In the genomic region with DNA sequence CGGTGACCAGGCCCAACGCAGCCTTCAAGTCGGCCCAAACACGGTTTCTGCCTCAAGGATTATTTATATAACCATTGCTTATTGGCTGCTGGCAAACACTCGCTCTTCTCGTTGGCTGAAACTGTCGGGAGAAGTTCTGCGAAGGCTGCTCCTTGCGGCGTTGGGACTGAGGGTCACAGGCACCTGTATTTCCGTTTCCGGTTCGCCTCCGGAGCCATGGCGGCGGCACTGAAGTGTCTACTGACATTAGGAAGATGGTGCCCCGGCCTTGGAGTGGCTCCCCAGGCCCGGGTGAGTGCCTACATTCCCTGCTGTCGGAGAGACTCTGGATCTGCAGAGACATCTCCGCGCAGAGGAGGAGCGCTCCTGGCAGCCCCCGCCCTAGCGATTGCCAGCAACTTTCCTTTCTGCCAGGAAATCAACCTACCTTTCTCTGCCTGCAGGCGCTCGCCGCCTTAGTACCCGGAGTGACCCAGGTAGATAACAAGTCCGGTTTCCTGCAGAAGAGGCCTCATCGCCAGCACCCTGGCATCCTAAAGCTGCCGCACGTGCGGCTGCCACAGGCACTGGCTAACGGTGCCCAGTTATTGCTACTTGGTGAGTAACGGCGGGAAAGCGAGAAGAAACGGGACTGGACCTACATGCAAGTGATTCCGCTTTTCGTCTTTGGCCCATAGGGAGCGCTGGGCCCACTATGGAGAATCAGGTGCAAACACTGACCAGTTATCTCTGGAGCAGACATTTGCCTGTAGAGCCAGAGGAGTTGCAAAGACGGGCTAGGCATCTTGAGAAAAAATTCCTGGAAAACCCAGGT, we compare ENCODE assay signal across 1 cellular context.
A peak's percentile ranks its signal among the peaks of the same experiment; 100 is the strongest.
TF ChIP-seq lines count a peak whose summit lies in the region.

A gene with protein sequence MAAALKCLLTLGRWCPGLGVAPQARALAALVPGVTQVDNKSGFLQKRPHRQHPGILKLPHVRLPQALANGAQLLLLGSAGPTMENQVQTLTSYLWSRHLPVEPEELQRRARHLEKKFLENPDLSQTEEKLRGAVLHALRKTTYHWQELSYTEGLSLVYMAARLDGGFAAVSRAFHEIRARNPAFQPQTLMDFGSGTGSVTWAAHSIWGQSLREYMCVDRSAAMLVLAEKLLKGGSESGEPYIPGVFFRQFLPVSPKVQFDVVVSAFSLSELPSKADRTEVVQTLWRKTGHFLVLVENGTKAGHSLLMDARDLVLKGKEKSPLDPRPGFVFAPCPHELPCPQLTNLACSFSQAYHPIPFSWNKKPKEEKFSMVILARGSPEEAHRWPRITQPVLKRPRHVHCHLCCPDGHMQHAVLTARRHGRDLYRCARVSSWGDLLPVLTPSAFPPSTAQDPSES (plus strand): TSS at position 194 of the 814 bp plus-strand sequence. CDS start 23 bp downstream, at position 217.

TF ChIP-seq in IMR-90, 13 proteins besides CTCF, POLR2A, EP300 and RAD21 (continued from another document):
- TF ChIP-seq MXI1 (IDR thresholded peaks at IDR 0.05; ENCODE audit: borderline replicate concordance, low read depth, low read length): peak; percentile 59; the same call in 1 of the 2 replicates
- TF ChIP-seq MAZ (IDR thresholded peaks at IDR 0.05; ENCODE audit: borderline replicate concordance, low read depth, low read length): peak; percentile 58; the same call in 1 of the 2 replicates
- peak; percentile 84 for TF ChIP-seq BHLHE40 (IDR thresholded peaks at IDR 0.05; ENCODE audit: low read depth, low read length)
- TF ChIP-seq, protein P1, sequence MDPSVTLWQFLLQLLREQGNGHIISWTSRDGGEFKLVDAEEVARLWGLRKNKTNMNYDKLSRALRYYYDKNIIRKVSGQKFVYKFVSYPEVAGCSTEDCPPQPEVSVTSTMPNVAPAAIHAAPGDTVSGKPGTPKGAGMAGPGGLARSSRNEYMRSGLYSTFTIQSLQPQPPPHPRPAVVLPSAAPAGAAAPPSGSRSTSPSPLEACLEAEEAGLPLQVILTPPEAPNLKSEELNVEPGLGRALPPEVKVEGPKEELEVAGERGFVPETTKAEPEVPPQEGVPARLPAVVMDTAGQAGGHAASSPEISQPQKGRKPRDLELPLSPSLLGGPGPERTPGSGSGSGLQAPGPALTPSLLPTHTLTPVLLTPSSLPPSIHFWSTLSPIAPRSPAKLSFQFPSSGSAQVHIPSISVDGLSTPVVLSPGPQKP (IDR thresholded peaks at IDR 0.05; ENCODE audit: borderline replicate concordance, low read depth, low read length): no peak
